ENCODE assay signal across 17 cellular contexts in the genomic region with DNA sequence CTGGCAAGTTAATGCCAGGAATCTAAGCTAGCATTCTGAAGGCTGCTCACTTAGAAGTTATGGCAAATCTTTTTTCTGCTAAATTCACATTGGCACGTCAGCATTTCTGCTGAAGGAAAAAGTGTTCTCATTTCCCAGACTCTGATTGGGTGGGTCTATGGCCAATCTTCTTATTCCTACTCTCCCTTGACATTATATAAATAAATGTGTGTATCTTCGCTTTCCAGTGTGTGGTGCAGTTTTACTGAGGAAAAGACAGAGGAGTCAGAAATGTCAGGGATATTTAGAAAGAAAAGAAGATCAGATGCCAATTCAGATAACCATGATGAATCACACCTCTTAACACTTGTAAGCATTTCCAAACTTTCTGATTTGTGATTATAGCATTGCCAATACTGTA. TPM values are rescaled to one million over a fixed set of nuclear protein-coding genes. Genes with fewer than 3 reads are reported as not detected.
DNase-seq lines count a peak whose midpoint lies in the region; ATAC-seq and FAIRE-seq lines count a peak whose summit lies in the region.
"Had no signal": no experiment of that assay in that cellular context is flagged by ENCODE, and none has a peak within 500 bp of the region (broad histone marks: within the 10 kb centered on the region; RNA-seq: fewer than 3 reads in every experiment).

No MANE protein-coding gene starts in this region.

- ATAC-seq in GM18520 (IDR thresholded peaks at IDR 0.05; ENCODE audit: unreplicated experiment) (no peak), GM21526 (IDR thresholded peaks at IDR 0.05; ENCODE audit: low FRiP score, unreplicated experiment) (no peak), GM19328 (IDR thresholded peaks at IDR 0.05; ENCODE audit: unreplicated experiment) (no peak)
- ATAC-seq: left ventricle myocardium superior; stimulated activated memory B cell treated with anti-CD40 and anti-IgM and Interleukin-4, amounts not matched to agents 10 μg/mL and 1 μg/mL and 100 μg/mL, for 72 hours had no signal

- DNase-seq in NCI-H226, result peak; percentile 70
- peak; percentile 54 for DNase-seq in dedifferentiated amniotic fluid mesenchymal stem cell (ENCODE audit: extremely low spot score)
- peak; percentile 21 for DNase-seq in renal cortical epithelial cell (ENCODE audit: low read depth)
- DNase-seq in mucosa of gallbladder (ENCODE audit: low spot score), result no peak
- DNase-seq: activated CD4-positive, CD25-positive, alpha-beta regulatory T cell; activated effector memory CD4-positive, alpha-beta T cell treated with Interleukin-2 at 50 U/mL for 16 hours; dermis blood vessel endothelial cell; left ventricle myocardium superior; NCI-H187; posterior cingulate gyrus; spleen; T-helper 1 cell had no signal

- FAIRE-seq in G401.6 (lab: Jason Lieb, UNC), result peak; percentile 53

RNA-seq across cellular contexts. Expression of a gene that starts 3.2 kb away (rescaled TPM):
- total RNA-seq in renal cortical epithelial cell (6.4 and 7.6 TPM in 2 replicates), mucosa of gallbladder (6.8 TPM)
